ENCODE assay signal across 9 cellular contexts in the genomic region with DNA sequence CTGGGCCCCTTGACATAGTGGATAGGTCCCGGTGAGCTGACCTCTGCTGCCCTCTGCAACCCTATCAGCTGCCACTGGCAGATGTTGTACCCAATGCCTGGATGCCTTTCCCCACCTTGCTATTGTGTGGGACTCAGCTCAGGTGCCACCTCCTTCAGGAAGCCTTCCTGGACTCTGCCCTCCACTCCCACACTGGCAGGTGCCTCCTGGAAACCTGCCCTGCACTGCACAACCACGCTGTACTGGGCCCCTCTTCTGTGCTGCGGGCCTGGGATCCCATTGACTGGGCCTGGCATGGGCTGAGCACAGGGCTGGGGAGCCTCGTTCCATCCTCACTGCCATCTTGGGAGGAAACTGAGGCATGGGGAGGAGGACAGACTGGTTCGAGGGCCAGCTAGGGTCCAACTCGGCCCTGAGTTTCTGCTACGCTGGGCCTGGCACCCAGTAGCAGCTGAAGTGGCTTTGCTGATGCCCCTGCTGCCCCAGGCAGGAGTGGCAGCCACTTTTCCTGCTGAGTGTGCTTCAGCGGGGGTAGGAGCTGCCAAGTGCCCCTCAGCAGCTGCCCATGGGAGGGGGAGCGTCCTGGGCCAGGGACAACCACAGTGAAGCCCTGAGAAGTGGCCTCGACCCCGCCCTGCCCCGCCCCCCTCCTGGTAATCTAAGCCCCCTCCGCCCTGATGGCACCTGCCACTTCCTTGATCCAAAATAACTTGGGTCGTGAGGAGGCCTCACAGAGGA. TPM values are rescaled to one million over a fixed set of nuclear protein-coding genes. Genes with fewer than 3 reads are reported as not detected.
DNase-seq lines count a peak whose midpoint lies in the region; ATAC-seq, FAIRE-seq and TF ChIP-seq lines count a peak whose summit lies in the region.
"Had no signal": no experiment of that assay in that cellular context is flagged by ENCODE, and none has a peak within 500 bp of the region (broad histone marks: within the 10 kb centered on the region; RNA-seq: fewer than 3 reads in every experiment).

No MANE protein-coding gene starts in this region.

- H2BK5ac ChIP-seq in mesenchymal stem cell (ENCODE audit: low read depth, low read length, poor library complexity, severe bottlenecking): no peak overlapping the region

- H4K91ac ChIP-seq in mesenchymal stem cell (ENCODE audit: low read length): peak overlapping the region; percentile 87

- peak overlapping the region in 1 of 2 experiments; percentile 51 for H3K23ac ChIP-seq in mesenchymal stem cell (ENCODE audit: low read length in 2 of 2)

- H3K27me3 ChIP-seq in left ventricle myocardium inferior (ENCODE audit: low read depth): no peaks in the 10 kb centered on the region
- H3K27me3 ChIP-seq in mesenchymal stem cell (ENCODE audit: control insufficient read depth in 1 of 2, insufficient read depth in 1 of 2, low read length in 2 of 2): no peaks in the 10 kb centered on the region
- H3K27me3 ChIP-seq in upper lobe of right lung: no peaks in the 10 kb centered on the region

- H3K9me3 ChIP-seq in left ventricle myocardium inferior (replicated peaks) (no peaks in the 10 kb centered on the region), mesenchymal stem cell (ENCODE audit: control insufficient read depth, low read length) (no peaks in the 10 kb centered on the region), upper lobe of right lung (no peaks in the 10 kb centered on the region)
- H3K9me3 ChIP-seq: prostate gland had no signal

- peak overlapping the region; percentile 51 for H2BK120ac ChIP-seq in mesenchymal stem cell (ENCODE audit: low read depth, low read length)

- peak overlapping the region; percentile 65 to 90 for H3K18ac ChIP-seq in mesenchymal stem cell (ENCODE audit: low read depth in 1 of 2, low read length in 2 of 2)

- H3K4me2 ChIP-seq in mesenchymal stem cell (ENCODE audit: low read length, poor library complexity, severe bottlenecking): peak overlapping the region; percentile 13

- H3K79me1 ChIP-seq in mesenchymal stem cell (replicated peaks; ENCODE audit: low read length, poor library complexity, severe bottlenecking): peaks cover 19% of the 10 kb centered on the region

- WGBS in mesenchymal stem cell: 89% methylated on average over 11 of the region's 14 CpGs

- no peak overlapping the region for H2AFZ ChIP-seq in mesenchymal stem cell (ENCODE audit: low read depth, low read length)

- peak overlapping the region; percentile 77 for H3K4me3 ChIP-seq in left ventricle myocardium inferior
- H3K4me3 ChIP-seq in mesenchymal stem cell (ENCODE audit: insufficient read depth in 1 of 2, low read depth in 1 of 2, low read length in 2 of 2): peak overlapping the region in 1 of 2 experiments; percentile 90
- peak overlapping the region; percentile 59 for H3K4me3 ChIP-seq in upper lobe of right lung

- FAIRE-seq in D721Med (lab: Jason Lieb, UNC): no peak

- intact Hi-C loops in left ventricle myocardium inferior (cut with micrococcal nuclease): no loop called here
- intact Hi-C loops in left cardiac atrium (cut with DNase I): loop anchor here (5.0 to 10.0 kb wide), 2 partner anchors 41 to 71 kb away; a partner anchor contains a TSS
- intact Hi-C loops in upper lobe of right lung (cut with DNase I): no loop called here

- H2AK5ac ChIP-seq in mesenchymal stem cell (ENCODE audit: low read length, severe bottlenecking): peak overlapping the region; percentile 5

- H3K14ac ChIP-seq in mesenchymal stem cell (ENCODE audit: low read length in 2 of 2): peak overlapping the region in 1 of 2 experiments; percentile 80

- peaks cover 66% of the 10 kb centered on the region for H3K4me1 ChIP-seq in left ventricle myocardium inferior
- H3K4me1 ChIP-seq in mesenchymal stem cell (ENCODE audit: control insufficient read depth, insufficient read depth, low read depth, low read length): peaks cover 43% of the 10 kb centered on the region
- H3K4me1 ChIP-seq in upper lobe of right lung: peaks cover 37% of the 10 kb centered on the region

- peak overlapping the region; percentile 56 for H4K8ac ChIP-seq in mesenchymal stem cell (ENCODE audit: low read length)

- peak overlapping the region; percentile 93 for H3K9ac ChIP-seq in mesenchymal stem cell (ENCODE audit: low read length)

- peak overlapping the region; percentile 29 to 61 for H2BK12ac ChIP-seq in mesenchymal stem cell (ENCODE audit: low read length in 2 of 2)

- H2BK15ac ChIP-seq in mesenchymal stem cell (ENCODE audit: low read depth, poor library complexity, severe bottlenecking): peak overlapping the region; percentile 34

- H3K36me3 ChIP-seq in left ventricle myocardium inferior (peaks cover 22% of the 10 kb centered on the region), mesenchymal stem cell (ENCODE audit: control insufficient read depth in 1 of 2, insufficient read depth in 2 of 2, low read depth in 1 of 2, low read length in 2 of 2) (peaks cover 28 to 33% of the 10 kb centered on the region in 2 experiments), upper lobe of right lung (peaks cover 23% of the 10 kb centered on the region)
- H3K36me3 ChIP-seq: prostate gland had no signal

- H3K27ac ChIP-seq in left ventricle myocardium inferior (replicated peaks) (peak overlapping the region; percentile 93), mesenchymal stem cell (ENCODE audit: low read length, poor library complexity, severe bottlenecking) (no peak overlapping the region), upper lobe of right lung (peak overlapping the region; percentile 69)

- H3K4ac ChIP-seq in mesenchymal stem cell (ENCODE audit: low read depth in 1 of 2, low read length in 2 of 2): peak overlapping the region; percentile 56 to 94

- DNase-seq in left ventricle myocardium inferior (no peak), left cardiac atrium (no peak), mesenchymal stem cell (no peak), upper lobe of right lung (peak; percentile 84), D721Med (ENCODE audit: insufficient read length, low spot score) (no peak)
- DNase-seq: activated CD4-positive, alpha-beta T cell treated with anti-CD3 and anti-CD28 coated beads, Interleukin-2, amount 50 U/mL, for 48 hours; NCI-H1092 treated with DMSO at 0.1 percent for 48 hours had no signal

- ATAC-seq in left cardiac atrium (no peak), upper lobe of right lung (peak; percentile 44), HG02759 (IDR thresholded peaks at IDR 0.05; ENCODE audit: unreplicated experiment) (no peak)

- no peak for TF ChIP-seq CTCF in left ventricle myocardium inferior (IDR thresholded peaks at IDR 0.05; ENCODE audit: borderline replicate concordance)
- no peak for TF ChIP-seq CTCF in upper lobe of right lung (IDR thresholded peaks at IDR 0.05)
- TF ChIP-seq CTCF in D721Med (IDR thresholded peaks at IDR 0.05; ENCODE audit: insufficient read depth, missing control alignments): no peak

RNA-seq across cellular contexts. Expression of a gene that starts 1.3 kb away (rescaled TPM):
- total RNA-seq in left ventricle myocardium inferior: 844 TPM
- total RNA-seq in left cardiac atrium: 100 to 1,000 TPM; 593 to 626 TPM
- polyA plus RNA-seq in mesenchymal stem cell (2013, experiment 1 of 2): 127 TPM
- 132 TPM for polyA plus RNA-seq in mesenchymal stem cell (2013, experiment 2 of 2)
- total RNA-seq in upper lobe of right lung: 158 TPM

RNA-seq across cellular contexts. Expression of a gene that starts 21.7 kb away (rescaled TPM):
- total RNA-seq in left ventricle myocardium inferior (139 TPM), left cardiac atrium (100 to 1,000 TPM; 132 to 392 TPM), upper lobe of right lung (322 TPM)
- polyA plus RNA-seq in mesenchymal stem cell (2013, experiment 1 of 2): 287 TPM
- polyA plus RNA-seq in mesenchymal stem cell (2013, experiment 2 of 2): 284 TPM

RNA-seq across cellular contexts. Expression of a gene that starts 23.2 kb away (rescaled TPM):
- total RNA-seq in left ventricle myocardium inferior (48.4 TPM), left cardiac atrium (10 to 100 TPM; 56.7 to 71.7 TPM), upper lobe of right lung (94.7 TPM)
- polyA plus RNA-seq in mesenchymal stem cell (2013, experiment 1 of 2): 45.2 TPM
- 45.9 TPM for polyA plus RNA-seq in mesenchymal stem cell (2013, experiment 2 of 2)

RNA-seq across cellular contexts. Expression of a gene that starts 40.6 kb away (rescaled TPM):
- total RNA-seq in left ventricle myocardium inferior: 31.3 TPM
- 10 to 100 TPM; 35.8 to 49.9 TPM for total RNA-seq in left cardiac atrium
- polyA plus RNA-seq in mesenchymal stem cell (2013, experiment 1 of 2): 32.1 TPM
- polyA plus RNA-seq in mesenchymal stem cell (2013, experiment 2 of 2): 29.4 TPM
- 58.8 TPM for total RNA-seq in upper lobe of right lung

RNA-seq across cellular contexts. Expression of a gene that starts 54.4 kb away (rescaled TPM):
- 0.85 TPM for total RNA-seq in left ventricle myocardium inferior
- under 1 TPM; 0.50 to 0.99 TPM for total RNA-seq in left cardiac atrium
- polyA plus RNA-seq in mesenchymal stem cell (2013, experiment 1 of 2): 2.0 TPM
- polyA plus RNA-seq in mesenchymal stem cell (2013, experiment 2 of 2): 1.8 TPM
- total RNA-seq in upper lobe of right lung: 3.5 TPM

Comparison
In these comparisons a context has a peak if more than half of its experiments do, and no peak if none do; other contexts are left out.
1. intact Hi-C loops: an anchor here in left cardiac atrium (5.0 to 10.0 kb wide); none called in left ventricle myocardium inferior and upper lobe of right lung.